21 cellular contexts compared by ENCODE assay signal in genomic region chr7:151073990-151074389, GRCh38.
"Had no signal": no experiment of that assay in that cellular context is flagged by ENCODE, and none has a peak within 500 bp of the region (broad histone marks: within the 10 kb centered on the region; RNA-seq: fewer than 3 reads in every experiment).

No MANE protein-coding gene starts in this region.

- FAIRE-seq: keratinocyte had no signal

- H3K4me1 ChIP-seq: colonic mucosa, foreskin keratinocyte, prostate gland had no signal

- ATAC-seq: foreskin keratinocyte, left cardiac atrium, lower lobe of right lung, sciatic nerve had no signal

- H3K27me3 ChIP-seq: colonic mucosa, foreskin keratinocyte, spleen, tibial artery, upper lobe of left lung had no signal

- H3K4me3 ChIP-seq: colonic mucosa, left ventricle myocardium inferior, lower lobe of right lung, prostate gland, spleen, tibial artery, upper lobe of left lung had no signal

- DNase-seq: cerebellar nuclear complex; colonic mucosa; dermis blood vessel endothelial cell; endodermal cell; erythroblast; foreskin keratinocyte; immature natural killer cell; left cardiac atrium; left ventricle myocardium inferior; lower lobe of right lung; spleen; stimulated activated CD4-positive, alpha-beta T cell treated with anti-CD3 and anti-CD28 coated beads, Interleukin-15, amount 100 ng/mL, for 24 hours; stimulated activated CD4-positive, alpha-beta T cell treated with anti-CD3 and anti-CD28 coated beads, Interleukin-1b, Interleukin-23, amount 100 ng/mL, for 48 hours; stimulated activated CD4-positive, alpha-beta T cell treated with anti-CD3 and anti-CD28 coated beads, Interleukin-4, amount 100 ng/mL, for 24 hours; stimulated activated naive CD4-positive, alpha-beta T cell treated with Interleukin-2 at 50 U/mL for 16 hours; tibial artery had no signal

- H3K9me3 ChIP-seq: colonic mucosa, left ventricle myocardium inferior, lower lobe of right lung, prostate gland, spleen, tibial artery, upper lobe of left lung had no signal

- H2AFZ ChIP-seq: parathyroid adenoma had no signal

- H3K9ac ChIP-seq: parathyroid adenoma had no signal

- H3K27ac ChIP-seq: colonic mucosa, foreskin keratinocyte, left ventricle myocardium inferior, lower lobe of right lung, parathyroid adenoma, prostate gland, tibial artery, upper lobe of left lung had no signal
